Comparison of ENCODE assay signal across 1 cellular context in genomic region chr6:31834704-31835375, GRCh38.
TF ChIP-seq lines count a peak whose summit lies in the region.

No MANE protein-coding gene starts in this region.

TF ChIP-seq in K562, 482 proteins besides CTCF, POLR2A, EP300 and RAD21 (continued from another document and continues in another):
- TF ChIP-seq TCF7L2 (IDR thresholded peaks at IDR 0.05; ENCODE audit: low read depth, low read length) (no peak), MYC (IDR thresholded peaks at IDR 0.05; ENCODE audit: low read depth, low read length) (peak; percentile 94), MYC (CRISPR knock-in tag; IDR thresholded peaks at IDR 0.05; ENCODE audit: borderline replicate concordance, low read depth) (peak; percentile 96), ELF4 (CRISPR knock-in tag; IDR thresholded peaks at IDR 0.05) (peak; percentile 83; the same call in 1 of the 2 replicates), FUS (optimal IDR thresholded peaks at IDR 0.05; ENCODE audit: low read depth, low read length) (no peak), RNF2 (IDR thresholded peaks at IDR 0.05) (peak; percentile 72; the same call in 1 of the 2 replicates), ZBTB2 (IDR thresholded peaks at IDR 0.05) (no peak), HOXB6 (CRISPR knock-in tag; IDR thresholded peaks at IDR 0.05; ENCODE audit: borderline replicate concordance) (peak; percentile 12; the same call in 1 of the 2 replicates), PHB (CRISPR knock-in tag; IDR thresholded peaks at IDR 0.05) (peak; percentile 79), PYGO2 (tag; IDR thresholded peaks at IDR 0.05) (no peak), NUFIP1 (IDR thresholded peaks at IDR 0.05; ENCODE audit: partially characterized antibody) (no peak), NR2C2 (CRISPR knock-in tag; IDR thresholded peaks at IDR 0.05) (peak; percentile 53; the same call in 1 of the 2 replicates), NR2C2 (tag; IDR thresholded peaks at IDR 0.05) (no peak), E4F1 (CRISPR knock-in tag; IDR thresholded peaks at IDR 0.05; ENCODE audit: borderline replicate concordance) (peak; percentile 79; the same call in 1 of the 2 replicates), ZNF511 (CRISPR knock-in tag; IDR thresholded peaks at IDR 0.05) (peak; percentile 97), CBX2 (IDR thresholded peaks at IDR 0.05; ENCODE audit: insufficient read depth, low read length, poor library complexity, severe bottlenecking) (no peak), ERF (CRISPR knock-in tag; IDR thresholded peaks at IDR 0.05) (peak; percentile 91), KLF10 (CRISPR knock-in tag; IDR thresholded peaks at IDR 0.05) (peak; percentile 87), MED1 (CRISPR knock-in tag; IDR thresholded peaks at IDR 0.05; ENCODE audit: borderline replicate concordance) (no peak), ETV6 (IDR thresholded peaks at IDR 0.05; ENCODE audit: borderline replicate concordance in 1 of 2, low read depth in 2 of 2, low read length in 1 of 2) (peak; percentile 13 to 49; a peak in 1 of 4 replicates), ETV6 (CRISPR knock-in tag; IDR thresholded peaks at IDR 0.05; ENCODE audit: borderline replicate concordance) (peak; percentile 47; the same call in 1 of the 2 replicates), U2AF2 (optimal IDR thresholded peaks at IDR 0.05; ENCODE audit: low read depth, low read length) (no peak), NFATC3 (IDR thresholded peaks at IDR 0.05) (no peak; the same call in 1 of the 2 replicates), MEIS2 (IDR thresholded peaks at IDR 0.05; ENCODE audit: partially characterized antibody) (no peak), CBFA2T2 (conservative IDR thresholded peaks at IDR 0.05) (no peak), HMG20A (CRISPR knock-in tag; conservative IDR thresholded peaks at IDR 0.05) (no peak), ZNF589 (CRISPR knock-in tag; IDR thresholded peaks at IDR 0.05; ENCODE audit: low read depth) (peak; percentile 25; the same call in 1 of the 2 replicates), EHMT2 (IDR thresholded peaks at IDR 0.05) (peak; percentile 28; the same call in 1 of the 2 replicates), ZNF253 (CRISPR knock-in tag; conservative IDR thresholded peaks at IDR 0.05) (peak; percentile 77), DMBX1 (CRISPR knock-in tag; IDR thresholded peaks at IDR 0.05; ENCODE audit: borderline replicate concordance) (no peak), PURB (CRISPR knock-in tag; IDR thresholded peaks at IDR 0.05; ENCODE audit: low read depth) (no peak), ZNF407 (IDR thresholded peaks at IDR 0.05; ENCODE audit: low read depth) (0 out of 2 replicates have a peak, but pooled peaks have one; percentile 4), CHD7 (IDR thresholded peaks at IDR 0.05; ENCODE audit: low read depth, low read length) (peak; percentile 68), ELK3 (CRISPR knock-in tag; IDR thresholded peaks at IDR 0.05) (peak; percentile 73; the same call in 1 of the 2 replicates)
